Comparison of ENCODE assay signal across 21 cellular contexts in the genomic region with DNA sequence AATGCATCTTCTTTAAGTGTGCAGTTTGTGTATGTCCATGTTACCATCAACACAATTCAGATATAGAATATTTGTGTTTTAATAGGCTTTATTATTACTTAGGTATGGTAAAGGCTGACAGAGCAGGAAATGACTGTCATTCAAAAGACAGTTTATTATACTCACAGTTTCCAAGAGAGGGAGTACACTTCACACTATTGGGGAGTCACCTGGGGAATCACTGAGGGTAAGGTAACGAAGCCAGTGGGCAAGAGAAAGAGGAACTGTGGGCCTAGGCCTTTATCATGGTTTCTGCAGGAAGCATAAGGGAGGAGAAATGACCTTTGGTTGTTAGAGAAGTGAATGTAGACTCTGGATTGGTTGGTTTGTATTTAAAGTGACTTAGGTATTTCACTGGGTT.
A peak's percentile ranks its signal among the peaks of the same experiment; 100 is the strongest.
DNase-seq lines count a peak whose midpoint lies in the region; ATAC-seq, FAIRE-seq and TF ChIP-seq lines count a peak whose summit lies in the region.
"Had no signal": no experiment of that assay in that cellular context is flagged by ENCODE, and none has a peak within 500 bp of the region (broad histone marks: within the 10 kb centered on the region; RNA-seq: fewer than 3 reads in every experiment).

No MANE protein-coding gene starts in this region.

- no peak overlapping the region for H3K4me2 ChIP-seq in K562 (ENCODE audit: insufficient read depth, low read length)

- in situ Hi-C loops in K562 (cut with MboI), result no loop called here

- CTCF ChIA-PET in K562 (lab: Yijun Ruan, JAX; ENCODE audit: low intra/inter-chr PET ratio), result no interaction called here

- no peaks in the 10 kb centered on the region for H3K27me3 ChIP-seq in K562 (ENCODE audit: control insufficient read depth in 2 of 2, insufficient read depth in 2 of 2, low read length in 2 of 2)
- no peaks in the 10 kb centered on the region for H3K27me3 ChIP-seq in esophagus squamous epithelium
- H3K27me3 ChIP-seq: sigmoid colon had no signal

- H3K4me1 ChIP-seq in K562 (replicated peaks in 1 of 2; ENCODE audit: control insufficient read depth in 2 of 2, insufficient read depth in 2 of 2, low read length in 2 of 2) (no peaks in the 10 kb centered on the region), esophagus squamous epithelium (no peaks in the 10 kb centered on the region)
- H3K4me1 ChIP-seq: sigmoid colon had no signal

- no peak overlapping the region for H2AFZ ChIP-seq in K562 (ENCODE audit: low read depth, low read length)

- H3K9me3 ChIP-seq in K562 (replicated peaks; ENCODE audit: control insufficient read depth, insufficient read depth, low read depth, low read length) (no peaks in the 10 kb centered on the region), esophagus squamous epithelium (no peaks in the 10 kb centered on the region)
- H3K9me3 ChIP-seq: sigmoid colon had no signal

- no peak for TF ChIP-seq RAD21 in K562 (CRISPR knock-in tag; conservative IDR thresholded peaks at IDR 0.05 in 1 of 2, IDR thresholded peaks at IDR 0.05 in 1 of 2)

- ATAC-seq in GM18508 (IDR thresholded peaks at IDR 0.05; ENCODE audit: insufficient read depth, unreplicated experiment) (peak; percentile 74), GM21367 (IDR thresholded peaks at IDR 0.05; ENCODE audit: unreplicated experiment) (peak; percentile 64), HG03103 (IDR thresholded peaks at IDR 0.05; ENCODE audit: low read depth, unreplicated experiment) (peak; percentile 61), K562 (no peak; the same call in 2 of the 3 replicates), HG02884 (IDR thresholded peaks at IDR 0.05; ENCODE audit: unreplicated experiment) (no peak)
- ATAC-seq: CD8-positive, alpha-beta T cell had no signal

- no peak for DNase-seq in K562 (ENCODE audit: extremely low read depth in 1 of 4, low spot score in 3 of 4)
- DNase-seq in HCEC 1CT, result no peak
- no peak for DNase-seq in MV-4-11 (lab: John Stamatoyannopoulos, UW)
- no peak for DNase-seq in esophagus squamous epithelium (lab: John Stamatoyannopoulos, UW)
- DNase-seq: activated CD4-positive, alpha-beta T cell treated with anti-CD3 and anti-CD28 coated beads for 48 hours; activated naive CD4-positive, alpha-beta T cell treated with anti-CD3 and anti-CD28 coated beads for 36 hours; activated T-cell treated with anti-CD3 and anti-CD28 coated beads for 4 hours; CD8-positive, alpha-beta T cell; DND-41; foreskin fibroblast; NCI-H1930; NCI-H510A; nucleus accumbens; SHP77 treated with DMSO at 0.1 percent for 48 hours; sigmoid colon; stimulated activated CD4-positive, alpha-beta T cell treated with anti-CD3 and anti-CD28 coated beads, Interleukin-2, amount 100 ng/mL, for 48 hours; T-helper 2 cell had no signal

- H3K9me1 ChIP-seq in K562 (ENCODE audit: control insufficient read depth, insufficient read depth, low read length), result no peaks in the 10 kb centered on the region

- POLR2A ChIA-PET in K562 (lab: Yijun Ruan, JAX), result no interaction called here

- no peaks in the 10 kb centered on the region for H3K79me2 ChIP-seq in K562 (ENCODE audit: control insufficient read depth, insufficient read depth, low read length)

- no peak overlapping the region for H3K4me3 ChIP-seq in K562
- H3K4me3 ChIP-seq in esophagus squamous epithelium, result no peak overlapping the region
- H3K4me3 ChIP-seq: sigmoid colon had no signal

- FAIRE-seq in K562 (lab: Jason Lieb, UNC), result no peak

- TF ChIP-seq CTCF in K562 (IDR thresholded peaks at IDR 0.05 in 2 of 3, conservative IDR thresholded peaks at IDR 0.05 in 1 of 3; ENCODE audit: insufficient read depth in 2 of 3, low read depth in 1 of 3, low read length in 3 of 3) (no peak), esophagus squamous epithelium (IDR thresholded peaks at IDR 0.05) (no peak)

- intact Hi-C loops in K562 (cut with micrococcal nuclease), result loop anchor here (10.0 kb wide), 1 partner anchor 259 kb away; no protein-coding TSS in a partner anchor
- intact Hi-C loops in esophagus squamous epithelium (cut with DNase I), result no loop called here

- no TSS peak for BruUV-seq in K562 (replicated peaks; lab: Mats Ljungman, UMichigan)

- TF ChIP-seq POLR2A in K562 (conservative IDR thresholded peaks at IDR 0.05) (no peak), esophagus squamous epithelium (IDR thresholded peaks at IDR 0.05) (no peak)

- 29% methylated on average over 1 of the region's 1 CpG for WGBS in K562 (ENCODE audit: insufficient coverage, low coverage, missing lambda C conversion rate)
- 60 to 65% methylated on average over 1 of the region's 1 CpG for WGBS in esophagus squamous epithelium, 2 donors

- H3K36me3 ChIP-seq in K562 (ENCODE audit: control insufficient read depth, insufficient read depth, low read length), result no peaks in the 10 kb centered on the region
- no peaks in the 10 kb centered on the region for H3K36me3 ChIP-seq in esophagus squamous epithelium
- H3K36me3 ChIP-seq: sigmoid colon had no signal

- H3K9ac ChIP-seq in K562 (ENCODE audit: insufficient read depth in 1 of 2, low read depth in 2 of 2, low read length in 2 of 2), result no peak overlapping the region

- H3K27ac ChIP-seq in K562 (ENCODE audit: extremely low read depth, low read depth, low read length), result no peak overlapping the region
- H3K27ac ChIP-seq in esophagus squamous epithelium, result no peak overlapping the region
- H3K27ac ChIP-seq: sigmoid colon had no signal

- no peaks in the 10 kb centered on the region for H4K20me1 ChIP-seq in K562 (replicated peaks; ENCODE audit: control insufficient read depth, insufficient read depth, low read length)

- TF ChIP-seq EP300 in K562 (IDR thresholded peaks at IDR 0.05; ENCODE audit: low read length), result no peak

TF ChIP-seq in K562, 482 proteins besides CTCF, POLR2A, EP300 and RAD21:
- TF ChIP-seq SPI1 (IDR thresholded peaks at IDR 0.05; ENCODE audit: borderline replicate concordance, low read depth, low read length) (peak; percentile 83; the same call in 1 of the 2 replicates), RB1 (IDR thresholded peaks at IDR 0.05; ENCODE audit: low read depth) (no peak)

Comparison
In these comparisons a context has a peak if more than half of its experiments do, and no peak if none do; other contexts are left out.
1. ATAC-seq: peak in GM18508 (single experiment), GM21367 (single experiment) and HG03103 (single experiment); none in K562 (single experiment) and HG02884 (single experiment).